16 cellular contexts compared by ENCODE assay signal in the genomic region with DNA sequence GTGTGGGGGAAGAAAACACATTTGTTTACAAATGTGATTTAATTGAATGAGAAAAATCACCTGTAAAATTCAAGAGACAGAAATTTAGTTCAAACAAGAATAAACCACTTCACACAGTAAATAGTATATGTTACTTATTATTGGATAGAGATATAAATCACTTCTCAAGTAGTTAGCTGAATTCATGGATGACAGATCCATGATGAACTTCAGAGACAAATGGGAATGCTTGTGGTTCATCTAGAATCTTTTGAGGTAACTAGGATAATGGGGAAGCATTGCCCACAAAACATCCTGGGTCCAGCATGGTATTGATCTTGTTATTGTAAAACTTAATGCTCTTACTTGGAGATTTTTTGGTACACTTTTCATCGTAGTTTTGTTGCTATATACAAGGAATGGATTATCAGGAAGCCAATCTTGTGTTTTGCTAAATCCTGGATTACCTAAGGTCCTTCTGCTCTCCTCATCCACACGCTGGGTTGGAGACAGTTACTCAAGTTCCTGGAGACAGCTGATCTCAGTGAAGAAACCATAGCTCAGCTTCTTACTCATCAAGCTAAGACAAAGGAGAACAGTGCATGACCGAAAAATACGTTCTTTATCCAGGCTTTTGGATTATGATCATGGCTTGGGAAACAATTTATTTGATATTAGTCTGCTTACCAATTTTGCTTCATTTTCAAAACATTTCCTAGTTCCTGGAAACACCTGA.
A peak's percentile ranks its signal among the peaks of the same experiment; 100 is the strongest.
DNase-seq lines count a peak whose midpoint lies in the region; ATAC-seq and TF ChIP-seq lines count a peak whose summit lies in the region.
"Had no signal": no experiment of that assay in that cellular context is flagged by ENCODE, and none has a peak within 500 bp of the region (broad histone marks: within the 10 kb centered on the region; RNA-seq: fewer than 3 reads in every experiment).

No MANE protein-coding gene starts in this region.

- H3K9me3 ChIP-seq in GM23248 (ENCODE audit: low read depth), result no peaks in the 10 kb centered on the region
- no peaks in the 10 kb centered on the region for H3K9me3 ChIP-seq in uterus
- no peaks in the 10 kb centered on the region for H3K9me3 ChIP-seq in tibial artery

- in situ Hi-C loops in GM23248 (cut with MboI), result no loop called here

- WGBS in GM23248 (ENCODE audit: low coverage in 1 of 2, low lambda C conversion rate in 2 of 2, missing lambda C conversion rate in 2 of 2), 2 experiments, result 48 to 54% methylated on average over 4 of the region's 4 CpGs

- peak overlapping the region; percentile 44; the same call in 1 of the 2 replicates for H3K9ac ChIP-seq in GM23248
- H3K9ac ChIP-seq: neural progenitor cell had no signal

- H3F3A ChIP-seq in GM23248 (ENCODE audit: insufficient read depth), result peaks cover 13% of the 10 kb centered on the region

- H3K79me2 ChIP-seq in GM23248 (ENCODE audit: insufficient read depth), result no peaks in the 10 kb centered on the region

- H3K27ac ChIP-seq in GM23248 (peak overlapping the region; percentile 83), uterus (peak overlapping the region; percentile 53 to 65), tibial artery (no peak overlapping the region)
- H3K27ac ChIP-seq: neural progenitor cell had no signal

- no peak for TF ChIP-seq POLR2A in uterus (IDR thresholded peaks at IDR 0.05)

- H3K27me3 ChIP-seq in GM23248 (replicated peaks; ENCODE audit: insufficient read depth), result no peaks in the 10 kb centered on the region
- H3K27me3 ChIP-seq in uterus, result no peaks in the 10 kb centered on the region
- H3K27me3 ChIP-seq in tibial artery, result no peaks in the 10 kb centered on the region
- H3K27me3 ChIP-seq: neural progenitor cell had no signal

- intact Hi-C loops in uterus (cut with DNase I; ENCODE audit: low total_unique reads) (no loop called here), tibial artery (cut with DNase I; ENCODE audit: low total_unique reads) (no loop called here)

- H3K9me2 ChIP-seq in GM23248 (ENCODE audit: insufficient read depth), result no peaks in the 10 kb centered on the region

- H3K4me1 ChIP-seq in GM23248 (ENCODE audit: insufficient read depth) (peaks cover 16% of the 10 kb centered on the region), uterus (no peaks in the 10 kb centered on the region), tibial artery (no peaks in the 10 kb centered on the region)
- H3K4me1 ChIP-seq: neural progenitor cell had no signal

- TF ChIP-seq CTCF in fibroblast of mammary gland (conservative IDR thresholded peaks at IDR 0.05; ENCODE audit: control insufficient read depth, insufficient read depth, low read depth, low read length), result no peak
- no peak for TF ChIP-seq CTCF in uterus (IDR thresholded peaks at IDR 0.05)
- TF ChIP-seq CTCF in tibial artery (IDR thresholded peaks at IDR 0.05), result no peak

- no peaks in the 10 kb centered on the region for H4K20me1 ChIP-seq in GM23248 (ENCODE audit: insufficient read depth)

- peak; percentile 83 for DNase-seq in GM23248
- DNase-seq in fibroblast of mammary gland (ENCODE audit: low read depth), result peak; percentile 92
- no peak for DNase-seq in uterus
- no peak for DNase-seq in tibial artery
- DNase-seq in activated CD4-positive, alpha-beta T cell treated with anti-CD3 and anti-CD28 coated beads for 48 hours, result no peak
- DNase-seq: activated CD8-positive, alpha-beta memory T cell treated with anti-CD3 and anti-CD28 coated beads for 24 hours; activated T-cell treated with anti-CD3 and anti-CD28 coated beads, Interleukin-2, amount 50 U/mL, for 24 hours; CD4-positive, alpha-beta memory T cell; NCI-H1436; NCI-H2171; NCI-H526; substantia nigra; T1000 had no signal

- H3K36me3 ChIP-seq in GM23248 (ENCODE audit: low read depth), result no peaks in the 10 kb centered on the region
- no peaks in the 10 kb centered on the region for H3K36me3 ChIP-seq in uterus
- no peaks in the 10 kb centered on the region for H3K36me3 ChIP-seq in tibial artery
- H3K36me3 ChIP-seq: neural progenitor cell had no signal

- H3K4me3 ChIP-seq in GM23248 (no peak overlapping the region), fibroblast of mammary gland (ENCODE audit: control insufficient read depth, low read depth, low read length) (no peak overlapping the region), uterus (no peak overlapping the region), tibial artery (no peak overlapping the region)
- H3K4me3 ChIP-seq: neural progenitor cell had no signal

- peak overlapping the region; percentile 54; the same call in 1 of the 2 replicates for H2AFZ ChIP-seq in GM23248
- H2AFZ ChIP-seq: neural progenitor cell had no signal

- peak; percentile 44 for ATAC-seq in SK-N-SH treated with all-trans-retinoic acid at 6 μM for 48 hours
- ATAC-seq in HG03565 (IDR thresholded peaks at IDR 0.05; ENCODE audit: unreplicated experiment), result no peak

- peak overlapping the region; percentile 68 for H3K4me2 ChIP-seq in GM23248 (ENCODE audit: unreplicated experiment)
- H3K4me2 ChIP-seq: neural progenitor cell had no signal

TF ChIP-seq in SK-N-SH treated with all-trans-retinoic acid at 6 μM for 48 hours, 23 proteins besides CTCF, POLR2A, EP300 and RAD21:
- TF ChIP-seq, protein P1, sequence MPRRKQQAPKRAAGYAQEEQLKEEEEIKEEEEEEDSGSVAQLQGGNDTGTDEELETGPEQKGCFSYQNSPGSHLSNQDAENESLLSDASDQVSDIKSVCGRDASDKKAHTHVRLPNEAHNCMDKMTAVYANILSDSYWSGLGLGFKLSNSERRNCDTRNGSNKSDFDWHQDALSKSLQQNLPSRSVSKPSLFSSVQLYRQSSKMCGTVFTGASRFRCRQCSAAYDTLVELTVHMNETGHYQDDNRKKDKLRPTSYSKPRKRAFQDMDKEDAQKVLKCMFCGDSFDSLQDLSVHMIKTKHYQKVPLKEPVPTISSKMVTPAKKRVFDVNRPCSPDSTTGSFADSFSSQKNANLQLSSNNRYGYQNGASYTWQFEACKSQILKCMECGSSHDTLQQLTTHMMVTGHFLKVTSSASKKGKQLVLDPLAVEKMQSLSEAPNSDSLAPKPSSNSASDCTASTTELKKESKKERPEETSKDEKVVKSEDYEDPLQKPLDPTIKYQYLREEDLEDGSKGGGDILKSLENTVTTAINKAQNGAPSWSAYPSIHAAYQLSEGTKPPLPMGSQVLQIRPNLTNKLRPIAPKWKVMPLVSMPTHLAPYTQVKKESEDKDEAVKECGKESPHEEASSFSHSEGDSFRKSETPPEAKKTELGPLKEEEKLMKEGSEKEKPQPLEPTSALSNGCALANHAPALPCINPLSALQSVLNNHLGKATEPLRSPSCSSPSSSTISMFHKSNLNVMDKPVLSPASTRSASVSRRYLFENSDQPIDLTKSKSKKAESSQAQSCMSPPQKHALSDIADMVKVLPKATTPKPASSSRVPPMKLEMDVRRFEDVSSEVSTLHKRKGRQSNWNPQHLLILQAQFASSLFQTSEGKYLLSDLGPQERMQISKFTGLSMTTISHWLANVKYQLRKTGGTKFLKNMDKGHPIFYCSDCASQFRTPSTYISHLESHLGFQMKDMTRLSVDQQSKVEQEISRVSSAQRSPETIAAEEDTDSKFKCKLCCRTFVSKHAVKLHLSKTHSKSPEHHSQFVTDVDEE (CRISPR knock-in tag; IDR thresholded peaks at IDR 0.05), result no peak

Comparison
In these comparisons a context has a peak if more than half of its experiments do, and no peak if none do; other contexts are left out.
1. DNase-seq: peak in GM23248 (single experiment) and fibroblast of mammary gland (single experiment); none in uterus (0 of 2), tibial artery (0 of 2) and activated CD4-positive, alpha-beta T cell treated with anti-CD3 and anti-CD28 coated beads for 48 hours (single experiment).
2. H3K27ac ChIP-seq: peak in GM23248 (single experiment) and uterus (2 of 2); none in tibial artery (0 of 2).